Comparison of ENCODE assay signal across 1 cellular context in the genomic region with DNA sequence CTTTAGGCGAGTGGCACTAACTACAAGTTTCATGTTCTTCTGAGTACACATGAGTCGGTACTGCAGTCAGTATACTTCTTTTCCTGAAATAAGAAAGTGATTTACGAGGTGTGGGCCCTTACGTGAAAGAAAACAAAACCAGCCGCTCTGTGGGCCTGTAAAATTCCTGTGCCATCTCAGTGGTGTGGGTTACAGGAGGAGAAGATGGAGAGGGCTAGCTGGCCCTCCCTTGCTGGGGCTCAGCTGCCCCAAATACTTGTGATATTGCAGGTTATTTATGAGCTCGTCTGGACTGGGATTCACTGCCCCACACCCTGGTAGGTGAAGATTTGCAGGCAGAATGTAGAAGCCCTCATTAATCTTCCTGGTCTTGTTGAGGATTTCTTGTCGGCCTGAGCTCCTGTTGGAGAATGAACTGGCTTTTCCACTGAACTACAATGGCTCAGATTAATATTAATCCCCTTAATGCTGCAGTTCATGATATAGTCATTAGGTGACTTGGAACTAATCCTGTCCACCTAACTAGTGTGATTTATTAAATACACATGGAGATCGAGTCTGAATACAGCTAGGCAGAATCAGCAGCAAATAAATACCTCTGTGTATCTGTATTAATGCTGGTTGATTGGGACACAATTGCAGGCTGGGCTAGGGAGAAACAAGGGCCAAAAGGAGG.
TF ChIP-seq lines count a peak whose summit lies in the region.

No MANE protein-coding gene starts in this region.

TF ChIP-seq in IMR-90, 13 proteins besides CTCF, POLR2A, EP300 and RAD21 (continued from another document):
- TF ChIP-seq, protein P1, sequence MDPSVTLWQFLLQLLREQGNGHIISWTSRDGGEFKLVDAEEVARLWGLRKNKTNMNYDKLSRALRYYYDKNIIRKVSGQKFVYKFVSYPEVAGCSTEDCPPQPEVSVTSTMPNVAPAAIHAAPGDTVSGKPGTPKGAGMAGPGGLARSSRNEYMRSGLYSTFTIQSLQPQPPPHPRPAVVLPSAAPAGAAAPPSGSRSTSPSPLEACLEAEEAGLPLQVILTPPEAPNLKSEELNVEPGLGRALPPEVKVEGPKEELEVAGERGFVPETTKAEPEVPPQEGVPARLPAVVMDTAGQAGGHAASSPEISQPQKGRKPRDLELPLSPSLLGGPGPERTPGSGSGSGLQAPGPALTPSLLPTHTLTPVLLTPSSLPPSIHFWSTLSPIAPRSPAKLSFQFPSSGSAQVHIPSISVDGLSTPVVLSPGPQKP (IDR thresholded peaks at IDR 0.05; ENCODE audit: borderline replicate concordance, low read depth, low read length) = no peak
- TF ChIP-seq CHD1 (IDR thresholded peaks at IDR 0.05; ENCODE audit: low read depth, low read length) (no peak), RCOR1 (IDR thresholded peaks at IDR 0.05; ENCODE audit: insufficient replicate concordance, low read length) (no peak), RFX5 (IDR thresholded peaks at IDR 0.05; ENCODE audit: low read depth, low read length) (no peak), FOS (IDR thresholded peaks at IDR 0.05; ENCODE audit: low read depth, low read length) (no peak), BHLHE40 (IDR thresholded peaks at IDR 0.05; ENCODE audit: low read depth, low read length) (no peak), MXI1 (IDR thresholded peaks at IDR 0.05; ENCODE audit: borderline replicate concordance, low read depth, low read length) (no peak)
